In the genomic region with DNA sequence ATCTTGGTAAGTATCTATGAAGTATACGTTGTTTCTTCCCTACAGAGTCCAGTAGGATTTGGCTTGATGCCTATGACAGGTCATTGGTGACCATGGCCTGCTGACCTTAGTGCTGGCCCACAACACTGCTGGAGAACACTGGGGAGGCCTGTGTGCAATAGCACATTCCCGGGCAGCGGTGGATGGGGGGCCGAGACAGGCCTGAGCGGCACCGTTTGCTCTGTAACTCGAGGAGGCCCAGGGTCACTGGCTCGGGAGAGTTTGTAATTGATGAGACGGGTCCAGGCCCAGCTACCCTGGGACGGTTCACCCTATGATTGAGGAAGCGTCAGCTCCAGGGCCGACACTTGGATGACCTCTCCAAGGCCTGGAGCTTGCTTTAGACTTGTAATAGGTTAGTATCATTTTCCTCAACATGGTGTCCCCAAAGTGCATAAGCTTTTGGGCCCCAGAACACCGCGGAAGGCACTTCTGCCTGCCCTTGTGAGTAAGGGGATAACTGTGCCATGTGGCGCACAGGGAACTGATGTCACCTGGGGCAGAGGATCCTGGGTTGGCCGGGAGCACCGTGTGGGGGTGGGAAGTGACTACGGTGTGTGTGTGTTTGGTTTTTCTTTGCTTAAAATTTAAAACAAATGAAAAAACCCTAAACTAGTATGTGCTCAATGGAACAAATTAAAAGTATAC, we compare ENCODE assay signal across 1 cellular context.
A peak's percentile ranks its signal among the peaks of the same experiment; 100 is the strongest.
TF ChIP-seq lines count a peak whose summit lies in the region.

No MANE protein-coding gene starts in this region.

TF ChIP-seq in HepG2, 621 proteins besides CTCF, POLR2A, EP300 and RAD21 (continued from another document and continues in another):
- TF ChIP-seq NR2F2 (IDR thresholded peaks at IDR 0.05; ENCODE audit: borderline replicate concordance, low read depth) (peak; percentile 91), POGZ (CRISPR knock-in tag; IDR thresholded peaks at IDR 0.05) (peak; percentile 50; the same call in 1 of the 2 replicates), ZSCAN31 (CRISPR knock-in tag; IDR thresholded peaks at IDR 0.05; ENCODE audit: low read depth) (peak; percentile 22; the same call in 1 of the 2 replicates), SPEN (CRISPR knock-in tag; IDR thresholded peaks at IDR 0.05; ENCODE audit: low read depth) (peak; percentile 66), ZNF205 (CRISPR knock-in tag; IDR thresholded peaks at IDR 0.05) (peak; percentile 73; the same call in 1 of the 2 replicates), SAP130 (CRISPR knock-in tag; IDR thresholded peaks at IDR 0.05; ENCODE audit: low read depth) (peak; percentile 69), BCL6 (CRISPR knock-in tag; IDR thresholded peaks at IDR 0.05) (peak; percentile 83), DMAP1 (CRISPR knock-in tag; IDR thresholded peaks at IDR 0.05) (no peak), HDAC2 (CRISPR knock-in tag; IDR thresholded peaks at IDR 0.05) (peak; percentile 71; the same call in 1 of the 2 replicates), ARNTL (CRISPR knock-in tag; IDR thresholded peaks at IDR 0.05) (no peak), HMG20A (CRISPR knock-in tag; IDR thresholded peaks at IDR 0.05; ENCODE audit: borderline replicate concordance) (peak; percentile 86; the same call in 1 of the 2 replicates), TBX3 (IDR thresholded peaks at IDR 0.05; ENCODE audit: borderline replicate concordance) (no peak), ATF7 (IDR thresholded peaks at IDR 0.05) (no peak), ATF7 (CRISPR knock-in tag; IDR thresholded peaks at IDR 0.05) (peak; percentile 47; the same call in 1 of the 2 replicates), HNF4A (CRISPR knock-in tag; IDR thresholded peaks at IDR 0.05) (peak; percentile 75), FIP1L1 (IDR thresholded peaks at IDR 0.05; ENCODE audit: borderline replicate concordance, insufficient read depth, low read depth, low read length) (no peak), MYC (CRISPR knock-in tag; IDR thresholded peaks at IDR 0.05; ENCODE audit: borderline replicate concordance) (peak; percentile 47; the same call in 1 of the 2 replicates), TP53 (CRISPR knock-in tag; conservative IDR thresholded peaks at IDR 0.05) (no peak), MED1 (CRISPR knock-in tag; IDR thresholded peaks at IDR 0.05) (peak; percentile 62)
- TF ChIP-seq, protein P1, sequence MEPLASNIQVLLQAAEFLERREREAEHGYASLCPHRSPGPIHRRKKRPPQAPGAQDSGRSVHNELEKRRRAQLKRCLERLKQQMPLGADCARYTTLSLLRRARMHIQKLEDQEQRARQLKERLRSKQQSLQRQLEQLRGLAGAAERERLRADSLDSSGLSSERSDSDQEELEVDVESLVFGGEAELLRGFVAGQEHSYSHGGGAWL (CRISPR knock-in tag; IDR thresholded peaks at IDR 0.05): no peak
- TF ChIP-seq, protein P2, sequence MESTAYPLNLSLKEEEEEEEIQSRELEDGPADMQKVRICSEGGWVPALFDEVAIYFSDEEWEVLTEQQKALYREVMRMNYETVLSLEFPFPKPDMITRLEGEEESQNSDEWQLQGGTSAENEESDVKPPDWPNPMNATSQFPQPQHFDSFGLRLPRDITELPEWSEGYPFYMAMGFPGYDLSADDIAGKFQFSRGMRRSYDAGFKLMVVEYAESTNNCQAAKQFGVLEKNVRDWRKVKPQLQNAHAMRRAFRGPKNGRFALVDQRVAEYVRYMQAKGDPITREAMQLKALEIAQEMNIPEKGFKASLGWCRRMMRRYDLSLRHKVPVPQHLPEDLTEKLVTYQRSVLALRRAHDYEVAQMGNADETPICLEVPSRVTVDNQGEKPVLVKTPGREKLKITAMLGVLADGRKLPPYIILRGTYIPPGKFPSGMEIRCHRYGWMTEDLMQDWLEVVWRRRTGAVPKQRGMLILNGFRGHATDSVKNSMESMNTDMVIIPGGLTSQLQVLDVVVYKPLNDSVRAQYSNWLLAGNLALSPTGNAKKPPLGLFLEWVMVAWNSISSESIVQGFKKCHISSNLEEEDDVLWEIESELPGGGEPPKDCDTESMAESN (CRISPR knock-in tag; conservative IDR thresholded peaks at IDR 0.05): peak; percentile 71
- TF ChIP-seq, protein P3, sequence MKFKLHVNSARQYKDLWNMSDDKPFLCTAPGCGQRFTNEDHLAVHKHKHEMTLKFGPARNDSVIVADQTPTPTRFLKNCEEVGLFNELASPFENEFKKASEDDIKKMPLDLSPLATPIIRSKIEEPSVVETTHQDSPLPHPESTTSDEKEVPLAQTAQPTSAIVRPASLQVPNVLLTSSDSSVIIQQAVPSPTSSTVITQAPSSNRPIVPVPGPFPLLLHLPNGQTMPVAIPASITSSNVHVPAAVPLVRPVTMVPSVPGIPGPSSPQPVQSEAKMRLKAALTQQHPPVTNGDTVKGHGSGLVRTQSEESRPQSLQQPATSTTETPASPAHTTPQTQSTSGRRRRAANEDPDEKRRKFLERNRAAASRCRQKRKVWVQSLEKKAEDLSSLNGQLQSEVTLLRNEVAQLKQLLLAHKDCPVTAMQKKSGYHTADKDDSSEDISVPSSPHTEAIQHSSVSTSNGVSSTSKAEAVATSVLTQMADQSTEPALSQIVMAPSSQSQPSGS (CRISPR knock-in tag; IDR thresholded peaks at IDR 0.05): 0 out of 2 replicates have a peak, but pooled peaks have one; percentile 26
- TF ChIP-seq, protein P4, sequence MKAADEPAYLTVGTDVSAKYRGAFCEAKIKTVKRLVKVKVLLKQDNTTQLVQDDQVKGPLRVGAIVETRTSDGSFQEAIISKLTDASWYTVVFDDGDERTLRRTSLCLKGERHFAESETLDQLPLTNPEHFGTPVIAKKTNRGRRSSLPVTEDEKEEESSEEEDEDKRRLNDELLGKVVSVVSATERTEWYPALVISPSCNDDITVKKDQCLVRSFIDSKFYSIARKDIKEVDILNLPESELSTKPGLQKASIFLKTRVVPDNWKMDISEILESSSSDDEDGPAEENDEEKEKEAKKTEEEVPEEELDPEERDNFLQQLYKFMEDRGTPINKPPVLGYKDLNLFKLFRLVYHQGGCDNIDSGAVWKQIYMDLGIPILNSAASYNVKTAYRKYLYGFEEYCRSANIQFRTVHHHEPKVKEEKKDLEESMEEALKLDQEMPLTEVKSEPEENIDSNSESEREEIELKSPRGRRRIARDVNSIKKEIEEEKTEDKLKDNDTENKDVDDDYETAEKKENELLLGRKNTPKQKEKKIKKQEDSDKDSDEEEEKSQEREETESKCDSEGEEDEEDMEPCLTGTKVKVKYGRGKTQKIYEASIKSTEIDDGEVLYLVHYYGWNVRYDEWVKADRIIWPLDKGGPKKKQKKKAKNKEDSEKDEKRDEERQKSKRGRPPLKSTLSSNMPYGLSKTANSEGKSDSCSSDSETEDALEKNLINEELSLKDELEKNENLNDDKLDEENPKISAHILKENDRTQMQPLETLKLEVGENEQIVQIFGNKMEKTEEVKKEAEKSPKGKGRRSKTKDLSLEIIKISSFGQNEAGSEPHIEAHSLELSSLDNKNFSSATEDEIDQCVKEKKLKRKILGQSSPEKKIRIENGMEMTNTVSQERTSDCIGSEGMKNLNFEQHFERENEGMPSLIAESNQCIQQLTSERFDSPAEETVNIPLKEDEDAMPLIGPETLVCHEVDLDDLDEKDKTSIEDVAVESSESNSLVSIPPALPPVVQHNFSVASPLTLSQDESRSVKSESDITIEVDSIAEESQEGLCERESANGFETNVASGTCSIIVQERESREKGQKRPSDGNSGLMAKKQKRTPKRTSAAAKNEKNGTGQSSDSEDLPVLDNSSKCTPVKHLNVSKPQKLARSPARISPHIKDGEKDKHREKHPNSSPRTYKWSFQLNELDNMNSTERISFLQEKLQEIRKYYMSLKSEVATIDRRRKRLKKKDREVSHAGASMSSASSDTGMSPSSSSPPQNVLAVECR (CRISPR knock-in tag; IDR thresholded peaks at IDR 0.05; ENCODE audit: borderline replicate concordance): peak; percentile 22; the same call in 1 of the 2 replicates
- TF ChIP-seq, protein P5, sequence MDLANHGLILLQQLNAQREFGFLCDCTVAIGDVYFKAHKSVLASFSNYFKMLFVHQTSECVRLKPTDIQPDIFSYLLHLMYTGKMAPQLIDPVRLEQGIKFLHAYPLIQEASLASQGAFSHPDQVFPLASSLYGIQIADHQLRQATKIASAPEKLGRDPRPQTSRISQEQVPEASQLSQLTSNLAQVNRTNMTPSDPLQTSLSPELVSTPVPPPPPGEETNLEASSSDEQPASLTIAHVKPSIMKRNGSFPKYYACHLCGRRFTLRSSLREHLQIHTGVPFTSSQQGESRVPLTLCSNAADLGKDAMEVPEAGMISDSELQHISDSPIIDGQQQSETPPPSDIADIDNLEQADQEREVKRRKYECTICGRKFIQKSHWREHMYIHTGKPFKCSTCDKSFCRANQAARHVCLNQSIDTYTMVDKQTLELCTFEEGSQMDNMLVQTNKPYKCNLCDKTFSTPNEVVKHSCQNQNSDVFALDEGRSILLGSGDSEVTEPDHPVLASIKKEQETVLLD (CRISPR knock-in tag; IDR thresholded peaks at IDR 0.05; ENCODE audit: low read depth): no peak
- TF ChIP-seq, protein P6, sequence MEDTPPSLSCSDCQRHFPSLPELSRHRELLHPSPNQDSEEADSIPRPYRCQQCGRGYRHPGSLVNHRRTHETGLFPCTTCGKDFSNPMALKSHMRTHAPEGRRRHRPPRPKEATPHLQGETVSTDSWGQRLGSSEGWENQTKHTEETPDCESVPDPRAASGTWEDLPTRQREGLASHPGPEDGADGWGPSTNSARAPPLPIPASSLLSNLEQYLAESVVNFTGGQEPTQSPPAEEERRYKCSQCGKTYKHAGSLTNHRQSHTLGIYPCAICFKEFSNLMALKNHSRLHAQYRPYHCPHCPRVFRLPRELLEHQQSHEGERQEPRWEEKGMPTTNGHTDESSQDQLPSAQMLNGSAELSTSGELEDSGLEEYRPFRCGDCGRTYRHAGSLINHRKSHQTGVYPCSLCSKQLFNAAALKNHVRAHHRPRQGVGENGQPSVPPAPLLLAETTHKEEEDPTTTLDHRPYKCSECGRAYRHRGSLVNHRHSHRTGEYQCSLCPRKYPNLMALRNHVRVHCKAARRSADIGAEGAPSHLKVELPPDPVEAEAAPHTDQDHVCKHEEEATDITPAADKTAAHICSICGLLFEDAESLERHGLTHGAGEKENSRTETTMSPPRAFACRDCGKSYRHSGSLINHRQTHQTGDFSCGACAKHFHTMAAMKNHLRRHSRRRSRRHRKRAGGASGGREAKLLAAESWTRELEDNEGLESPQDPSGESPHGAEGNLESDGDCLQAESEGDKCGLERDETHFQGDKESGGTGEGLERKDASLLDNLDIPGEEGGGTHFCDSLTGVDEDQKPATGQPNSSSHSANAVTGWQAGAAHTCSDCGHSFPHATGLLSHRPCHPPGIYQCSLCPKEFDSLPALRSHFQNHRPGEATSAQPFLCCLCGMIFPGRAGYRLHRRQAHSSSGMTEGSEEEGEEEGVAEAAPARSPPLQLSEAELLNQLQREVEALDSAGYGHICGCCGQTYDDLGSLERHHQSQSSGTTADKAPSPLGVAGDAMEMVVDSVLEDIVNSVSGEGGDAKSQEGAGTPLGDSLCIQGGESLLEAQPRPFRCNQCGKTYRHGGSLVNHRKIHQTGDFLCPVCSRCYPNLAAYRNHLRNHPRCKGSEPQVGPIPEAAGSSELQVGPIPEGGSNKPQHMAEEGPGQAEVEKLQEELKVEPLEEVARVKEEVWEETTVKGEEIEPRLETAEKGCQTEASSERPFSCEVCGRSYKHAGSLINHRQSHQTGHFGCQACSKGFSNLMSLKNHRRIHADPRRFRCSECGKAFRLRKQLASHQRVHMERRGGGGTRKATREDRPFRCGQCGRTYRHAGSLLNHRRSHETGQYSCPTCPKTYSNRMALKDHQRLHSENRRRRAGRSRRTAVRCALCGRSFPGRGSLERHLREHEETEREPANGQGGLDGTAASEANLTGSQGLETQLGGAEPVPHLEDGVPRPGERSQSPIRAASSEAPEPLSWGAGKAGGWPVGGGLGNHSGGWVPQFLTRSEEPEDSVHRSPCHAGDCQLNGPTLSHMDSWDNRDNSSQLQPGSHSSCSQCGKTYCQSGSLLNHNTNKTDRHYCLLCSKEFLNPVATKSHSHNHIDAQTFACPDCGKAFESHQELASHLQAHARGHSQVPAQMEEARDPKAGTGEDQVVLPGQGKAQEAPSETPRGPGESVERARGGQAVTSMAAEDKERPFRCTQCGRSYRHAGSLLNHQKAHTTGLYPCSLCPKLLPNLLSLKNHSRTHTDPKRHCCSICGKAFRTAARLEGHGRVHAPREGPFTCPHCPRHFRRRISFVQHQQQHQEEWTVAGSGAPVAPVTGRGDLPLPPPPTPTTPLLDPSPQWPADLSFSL (CRISPR knock-in tag; IDR thresholded peaks at IDR 0.05): no peak; the same call in 1 of the 2 replicates
- TF ChIP-seq, protein P7, sequence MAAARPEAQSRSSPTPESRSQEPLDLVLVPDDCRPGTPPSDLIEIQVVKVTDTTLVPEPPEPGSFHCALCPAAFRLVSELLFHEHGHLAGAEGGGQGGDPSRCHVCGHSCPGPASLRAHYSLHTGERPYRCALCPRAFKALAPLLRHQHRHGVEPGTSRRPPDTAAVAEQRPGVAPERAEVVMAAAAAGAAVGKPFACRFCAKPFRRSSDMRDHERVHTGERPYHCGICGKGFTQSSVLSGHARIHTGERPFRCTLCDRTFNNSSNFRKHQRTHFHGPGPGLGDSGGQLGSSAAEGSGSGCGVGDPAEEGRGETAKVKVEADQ (CRISPR knock-in tag; IDR thresholded peaks at IDR 0.05; ENCODE audit: borderline replicate concordance): no peak
- TF ChIP-seq, protein P8, sequence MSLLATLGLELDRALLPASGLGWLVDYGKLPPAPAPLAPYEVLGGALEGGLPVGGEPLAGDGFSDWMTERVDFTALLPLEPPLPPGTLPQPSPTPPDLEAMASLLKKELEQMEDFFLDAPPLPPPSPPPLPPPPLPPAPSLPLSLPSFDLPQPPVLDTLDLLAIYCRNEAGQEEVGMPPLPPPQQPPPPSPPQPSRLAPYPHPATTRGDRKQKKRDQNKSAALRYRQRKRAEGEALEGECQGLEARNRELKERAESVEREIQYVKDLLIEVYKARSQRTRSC (CRISPR knock-in tag; IDR thresholded peaks at IDR 0.05; ENCODE audit: low read depth): no peak
- TF ChIP-seq, protein P9, sequence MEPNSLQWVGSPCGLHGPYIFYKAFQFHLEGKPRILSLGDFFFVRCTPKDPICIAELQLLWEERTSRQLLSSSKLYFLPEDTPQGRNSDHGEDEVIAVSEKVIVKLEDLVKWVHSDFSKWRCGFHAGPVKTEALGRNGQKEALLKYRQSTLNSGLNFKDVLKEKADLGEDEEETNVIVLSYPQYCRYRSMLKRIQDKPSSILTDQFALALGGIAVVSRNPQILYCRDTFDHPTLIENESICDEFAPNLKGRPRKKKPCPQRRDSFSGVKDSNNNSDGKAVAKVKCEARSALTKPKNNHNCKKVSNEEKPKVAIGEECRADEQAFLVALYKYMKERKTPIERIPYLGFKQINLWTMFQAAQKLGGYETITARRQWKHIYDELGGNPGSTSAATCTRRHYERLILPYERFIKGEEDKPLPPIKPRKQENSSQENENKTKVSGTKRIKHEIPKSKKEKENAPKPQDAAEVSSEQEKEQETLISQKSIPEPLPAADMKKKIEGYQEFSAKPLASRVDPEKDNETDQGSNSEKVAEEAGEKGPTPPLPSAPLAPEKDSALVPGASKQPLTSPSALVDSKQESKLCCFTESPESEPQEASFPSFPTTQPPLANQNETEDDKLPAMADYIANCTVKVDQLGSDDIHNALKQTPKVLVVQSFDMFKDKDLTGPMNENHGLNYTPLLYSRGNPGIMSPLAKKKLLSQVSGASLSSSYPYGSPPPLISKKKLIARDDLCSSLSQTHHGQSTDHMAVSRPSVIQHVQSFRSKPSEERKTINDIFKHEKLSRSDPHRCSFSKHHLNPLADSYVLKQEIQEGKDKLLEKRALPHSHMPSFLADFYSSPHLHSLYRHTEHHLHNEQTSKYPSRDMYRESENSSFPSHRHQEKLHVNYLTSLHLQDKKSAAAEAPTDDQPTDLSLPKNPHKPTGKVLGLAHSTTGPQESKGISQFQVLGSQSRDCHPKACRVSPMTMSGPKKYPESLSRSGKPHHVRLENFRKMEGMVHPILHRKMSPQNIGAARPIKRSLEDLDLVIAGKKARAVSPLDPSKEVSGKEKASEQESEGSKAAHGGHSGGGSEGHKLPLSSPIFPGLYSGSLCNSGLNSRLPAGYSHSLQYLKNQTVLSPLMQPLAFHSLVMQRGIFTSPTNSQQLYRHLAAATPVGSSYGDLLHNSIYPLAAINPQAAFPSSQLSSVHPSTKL (CRISPR knock-in tag; IDR thresholded peaks at IDR 0.05): peak; percentile 90
